In the genomic region with DNA sequence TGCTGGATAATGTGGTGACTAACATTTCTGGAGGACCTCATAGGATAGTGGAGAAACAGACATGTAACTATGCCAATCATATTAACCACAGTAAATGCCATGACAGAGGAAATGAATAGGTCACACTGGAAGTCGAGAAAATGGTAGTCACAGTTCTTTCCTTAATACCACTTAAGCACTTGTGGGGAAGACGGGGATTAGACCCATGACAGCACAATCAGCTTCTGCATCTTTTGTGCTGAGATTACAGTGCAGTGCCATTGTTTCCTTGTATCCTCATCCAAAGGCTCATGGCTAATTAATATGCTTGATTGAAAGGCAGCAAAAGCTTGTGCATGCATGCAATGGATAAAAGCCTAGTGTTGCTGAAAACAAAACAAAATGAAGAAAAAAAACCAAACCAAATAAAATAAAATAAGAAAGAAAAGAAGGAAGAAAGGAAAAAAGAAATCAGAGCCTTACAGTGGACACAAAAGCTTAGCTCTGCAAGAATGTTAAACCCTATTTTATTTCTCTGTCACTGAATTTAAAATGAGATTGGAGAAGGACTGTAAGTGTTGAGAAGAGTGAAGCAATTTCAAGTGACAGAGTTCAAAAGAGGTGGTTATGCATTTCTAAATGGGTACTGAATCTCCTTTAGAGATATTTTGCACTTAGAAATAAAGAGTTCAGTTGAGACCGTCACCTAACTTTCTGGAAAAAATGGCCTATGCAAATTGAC, we compare ENCODE assay signal across 22 cellular contexts.
"Had no signal": no experiment of that assay in that cellular context is flagged by ENCODE, and none has a peak within 500 bp of the region (broad histone marks: within the 10 kb centered on the region; RNA-seq: fewer than 3 reads in every experiment).

No MANE protein-coding gene starts in this region.

- H3K36me3 Mint-ChIP-seq: immature natural killer cell; memory B cell; stimulated activated naive B cell treated with anti-CD40 and anti-IgM and Interleukin-4, amounts not matched to agents 10 μg/mL and 1 μg/mL and 100 μg/mL, for 72 hours had no signal

- DNase-seq: cortex of kidney; dorsolateral prefrontal cortex; effector memory CD8-positive, alpha-beta T cell; immature natural killer cell; left lung; lower lobe of right lung; midbrain; posterior cingulate gyrus; sigmoid colon; stimulated activated CD4-positive, alpha-beta T cell treated with anti-CD3 and anti-CD28 coated beads, Interleukin-2, amount 100 ng/mL, for 24 hours; stimulated activated CD4-positive, alpha-beta T cell treated with anti-CD3 and anti-CD28 coated beads, Interleukin-4, amount 100 ng/mL, for 4 hours; stimulated activated naive B cell treated with anti-CD40 and anti-IgM and Interleukin-4, amounts not matched to agents 10 μg/mL and 1 μg/mL and 100 μg/mL, for 72 hours; stomach had no signal

- H3K4me3 ChIP-seq: dorsolateral prefrontal cortex, esophagus muscularis mucosa, gastroesophageal sphincter, left lung, lower lobe of right lung, right atrium auricular region, sigmoid colon, skin epidermis, stomach had no signal

- H3K4me1 Mint-ChIP-seq: immature natural killer cell; memory B cell; stimulated activated naive B cell treated with anti-CD40 and anti-IgM and Interleukin-4, amounts not matched to agents 10 μg/mL and 1 μg/mL and 100 μg/mL, for 72 hours had no signal

- H3K27ac Mint-ChIP-seq: effector memory CD8-positive, alpha-beta T cell; immature natural killer cell; memory B cell; natural killer cell treated with Interleukin-12 subunit alpha and Interleukin-12 subunit beta and Interleukin-15 and Interleukin-18, amount 100 ng/mL, for 72 hours; stimulated activated naive B cell treated with anti-CD40 and anti-IgM and Interleukin-4, amounts not matched to agents 10 μg/mL and 1 μg/mL and 100 μg/mL, for 72 hours had no signal

- H3K36me3 ChIP-seq: esophagus muscularis mucosa, gastroesophageal sphincter, left lung, lower lobe of right lung, neutrophil, right atrium auricular region, sigmoid colon, stomach had no signal

- ATAC-seq: effector memory CD8-positive, alpha-beta T cell; gastroesophageal sphincter; left lung; lower lobe of right lung; natural killer cell treated with Interleukin-12 subunit alpha and Interleukin-12 subunit beta and Interleukin-15 and Interleukin-18, amount 100 ng/mL, for 72 hours; stimulated activated naive B cell treated with anti-CD40 and anti-IgM and Interleukin-4, amounts not matched to agents 10 μg/mL and 1 μg/mL and 100 μg/mL, for 72 hours had no signal

- H3K4me1 ChIP-seq: esophagus muscularis mucosa, gastroesophageal sphincter, left lung, lower lobe of right lung, right atrium auricular region, sigmoid colon, stomach had no signal

- H3K4me3 Mint-ChIP-seq: effector memory CD8-positive, alpha-beta T cell; immature natural killer cell; memory B cell; natural killer cell treated with Interleukin-12 subunit alpha and Interleukin-12 subunit beta and Interleukin-15 and Interleukin-18, amount 100 ng/mL, for 72 hours; stimulated activated naive B cell treated with anti-CD40 and anti-IgM and Interleukin-4, amounts not matched to agents 10 μg/mL and 1 μg/mL and 100 μg/mL, for 72 hours had no signal

- H3K9me3 ChIP-seq: esophagus muscularis mucosa, gastroesophageal sphincter, left lung, lower lobe of right lung, neutrophil, right atrium auricular region, sigmoid colon had no signal

- H3K27ac ChIP-seq: dorsolateral prefrontal cortex, epithelial cell of prostate, esophagus muscularis mucosa, gastroesophageal sphincter, left lung, lower lobe of right lung, neutrophil, right atrium auricular region, sigmoid colon, skin epidermis, stomach had no signal

- FAIRE-seq: keratinocyte had no signal

- H3K27me3 ChIP-seq: dorsolateral prefrontal cortex, esophagus muscularis mucosa, gastroesophageal sphincter, left lung, neutrophil, right atrium auricular region, sigmoid colon, stomach had no signal

- H3K27me3 Mint-ChIP-seq: effector memory CD8-positive, alpha-beta T cell; memory B cell; natural killer cell treated with Interleukin-12 subunit alpha and Interleukin-12 subunit beta and Interleukin-15 and Interleukin-18, amount 100 ng/mL, for 72 hours; stimulated activated naive B cell treated with anti-CD40 and anti-IgM and Interleukin-4, amounts not matched to agents 10 μg/mL and 1 μg/mL and 100 μg/mL, for 72 hours had no signal
